Comparison of ENCODE assay signal across 13 cellular contexts in the genomic region with DNA sequence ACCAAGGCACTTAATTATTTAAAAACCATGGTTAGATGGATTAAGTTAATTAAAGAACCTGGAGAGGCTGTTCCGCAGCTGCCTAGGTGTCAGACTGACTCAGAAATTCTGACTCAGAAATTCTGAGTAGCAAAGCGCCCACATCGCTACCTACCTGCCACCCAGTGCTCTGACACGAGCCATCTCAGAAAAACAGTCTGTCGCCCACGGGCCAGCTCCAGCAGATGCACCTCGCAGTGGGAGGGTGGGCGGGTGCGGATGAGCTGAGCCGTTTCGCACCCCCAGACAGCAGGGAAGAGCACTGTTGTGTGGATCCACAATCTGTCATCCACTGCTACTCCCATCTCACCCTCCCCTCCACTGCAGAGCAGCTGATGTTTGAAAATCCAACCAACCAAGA. TPM values are rescaled to one million over a fixed set of nuclear protein-coding genes. Genes with fewer than 3 reads are reported as not detected.
DNase-seq lines count a peak whose midpoint lies in the region; ATAC-seq and TF ChIP-seq lines count a peak whose summit lies in the region.
"Had no signal": no experiment of that assay in that cellular context is flagged by ENCODE, and none has a peak within 500 bp of the region (broad histone marks: within the 10 kb centered on the region; RNA-seq: fewer than 3 reads in every experiment).

No MANE protein-coding gene starts in this region.

- TF ChIP-seq EP300 in sigmoid colon (IDR thresholded peaks at IDR 0.05), result no peak

- WGBS in sigmoid colon, 2 donors, result 92 to 94% methylated on average over 11 of the region's 11 CpGs

- H3K36me3 ChIP-seq in sigmoid colon, result no peaks in the 10 kb centered on the region
- H3K36me3 ChIP-seq: neutrophil, thyroid gland had no signal

- TF ChIP-seq POLR2A in sigmoid colon (IDR thresholded peaks at IDR 0.05), result no peak

- no peak for DNase-seq in activated CD4-positive, CD25-positive, alpha-beta regulatory T cell treated with anti-CD3 and anti-CD28 coated beads, Interleukin-2, amount 50 U/mL, for 72 hours
- DNase-seq in NCI-H1694 (lab: John Stamatoyannopoulos, UW) (peak; percentile 70), caudate nucleus (lab: John Stamatoyannopoulos, UW) (peak in 46 of 61 donors; percentile 25 to 96 (median 76)), NCI-H510A treated with DMSO at 0.1 percent for 48 hours (lab: John Stamatoyannopoulos, UW) (no peak), sigmoid colon (no peak), NCI-H345 (lab: John Stamatoyannopoulos, UW) (no peak)
- peak; percentile 2 to 23 for DNase-seq in stimulated activated CD4-positive, alpha-beta T cell treated with anti-CD3 and anti-CD28 coated beads, Interleukin-1b, Interleukin-23, amount 100 ng/mL, for 4 hours (ENCODE audit: low read depth in 2 of 2)
- DNase-seq: amniotic stem cell; effector memory CD4-positive, alpha-beta T cell; NCI-H446 treated with DMSO at 0.1 percent for 48 hours; thyroid gland had no signal

- no peaks in the 10 kb centered on the region for H3K9me3 ChIP-seq in sigmoid colon
- H3K9me3 ChIP-seq: neutrophil, thyroid gland had no signal

- TF ChIP-seq CTCF in sigmoid colon (IDR thresholded peaks at IDR 0.05), result no peak

- ATAC-seq in activated CD4-positive, CD25-positive, alpha-beta regulatory T cell treated with anti-CD3 and anti-CD28 coated beads, Interleukin-2, amount 50 U/mL, for 24 hours, result peak; percentile 80 to 81

- H3K27ac ChIP-seq in caudate nucleus (ENCODE audit: low read depth, low read length), result peak overlapping the region; percentile 86
- no peak overlapping the region for H3K27ac ChIP-seq in sigmoid colon
- H3K27ac ChIP-seq: neutrophil, thyroid gland had no signal

- H3K27me3 ChIP-seq in sigmoid colon, result no peaks in the 10 kb centered on the region
- H3K27me3 ChIP-seq: neutrophil, thyroid gland had no signal

- H3K4me1 ChIP-seq in sigmoid colon, result no peaks in the 10 kb centered on the region
- H3K4me1 ChIP-seq: thyroid gland had no signal

- H3K4me3 ChIP-seq in sigmoid colon, result no peak overlapping the region
- H3K4me3 ChIP-seq: thyroid gland had no signal

- intact Hi-C loops in sigmoid colon (cut with DNase I), result no loop called here

RNA-seq across cellular contexts. Expression of a gene that starts 13.5 kb away (rescaled TPM):
- 1 to 10 TPM in 2 of 4 donors, under 1 TPM in 1, not detected in 1; 0.95 to 2.8 (median 1.4) TPM for total RNA-seq in sigmoid colon
- polyA plus RNA-seq in sigmoid colon, result 10 to 100 TPM; 22.8 to 26.8 (median 24.2) TPM

Comparison
In these comparisons a context has a peak if more than half of its experiments do, and no peak if none do; other contexts are left out.
1. DNase-seq: peak in NCI-H1694 (single experiment), caudate nucleus (46 of 61) and stimulated activated CD4-positive, alpha-beta T cell treated with anti-CD3 and anti-CD28 coated beads, Interleukin-1b, Interleukin-23, amount 100 ng/mL, for 4 hours (2 of 2); none in activated CD4-positive, CD25-positive, alpha-beta regulatory T cell treated with anti-CD3 and anti-CD28 coated beads, Interleukin-2, amount 50 U/mL, for 72 hours (single experiment), NCI-H510A treated with DMSO at 0.1 percent for 48 hours (single experiment), sigmoid colon (single experiment) and NCI-H345 (single experiment).